8 cellular contexts compared by ENCODE assay signal in the genomic region with DNA sequence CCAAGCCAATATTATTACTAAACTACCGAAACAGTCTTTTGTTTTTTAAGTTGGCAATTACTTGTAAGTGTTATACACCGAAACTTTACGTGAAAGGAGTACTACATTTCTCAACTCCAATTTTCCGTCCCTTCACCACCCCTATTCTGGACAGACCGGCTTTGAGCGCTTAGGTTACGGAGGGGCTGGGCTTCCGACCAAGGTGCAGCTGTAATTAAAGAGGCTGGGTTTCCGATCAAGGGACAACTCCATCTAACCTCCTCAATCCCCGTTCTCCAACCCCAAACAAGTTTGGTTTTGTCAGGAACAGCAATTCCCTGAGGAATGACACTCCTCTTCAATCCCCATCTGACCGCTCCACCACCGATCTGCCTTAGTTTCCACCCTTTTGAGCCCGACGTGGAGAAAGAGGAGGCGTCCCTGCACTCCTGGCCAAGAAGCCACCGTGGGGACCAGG. TPM values are rescaled to one million over a fixed set of nuclear protein-coding genes. Genes with fewer than 3 reads are reported as not detected.
DNase-seq lines count a peak whose midpoint lies in the region; ATAC-seq and TF ChIP-seq lines count a peak whose summit lies in the region.

No MANE protein-coding gene starts in this region.

- intact Hi-C loops in activated CD4-positive, alpha-beta T cell treated with anti-CD3 and anti-CD28 coated beads for 36 hours (cut with DNase I, micrococcal nuclease), result loop anchor here (1.0 to 10.0 kb wide), 15 partner anchors 15 to 1951 kb away; a partner anchor contains a TSS

- no peaks in the 10 kb centered on the region for H3K9me3 Mint-ChIP-seq in activated CD4-positive, alpha-beta T cell treated with anti-CD3 and anti-CD28 coated beads for 36 hours (ENCODE audit: low read depth)

- H3K27ac Mint-ChIP-seq in activated CD4-positive, alpha-beta T cell treated with anti-CD3 and anti-CD28 coated beads for 36 hours, result peak overlapping the region; percentile 99

- peaks cover 31% of the 10 kb centered on the region for H3K4me1 Mint-ChIP-seq in activated CD4-positive, alpha-beta T cell treated with anti-CD3 and anti-CD28 coated beads for 36 hours

- in situ Hi-C loops in astrocyte of the cerebellum (cut with HindIII; ENCODE audit: low sequenced_read_pairs), result no loop called here

- peaks cover 32% of the 10 kb centered on the region for H3K36me3 Mint-ChIP-seq in activated CD4-positive, alpha-beta T cell treated with anti-CD3 and anti-CD28 coated beads for 36 hours (ENCODE audit: low read depth)

- H3K27me3 Mint-ChIP-seq in activated CD4-positive, alpha-beta T cell treated with anti-CD3 and anti-CD28 coated beads for 36 hours, result no peaks in the 10 kb centered on the region

- peak; percentile 31 for ATAC-seq in activated CD4-positive, alpha-beta T cell treated with anti-CD3 and anti-CD28 coated beads for 36 hours
- no peak for ATAC-seq in GM18519 (IDR thresholded peaks at IDR 0.05; ENCODE audit: low FRiP score, unreplicated experiment)

- peak; percentile 54 for DNase-seq in activated CD4-positive, alpha-beta T cell treated with anti-CD3 and anti-CD28 coated beads for 36 hours
- no peak for DNase-seq in activated CD4-positive, alpha-beta T cell treated with anti-CD3 and anti-CD28 coated beads, Interleukin-2, amount 50 U/mL, for 4 hours
- peak; percentile 56 for DNase-seq in NCI-H748 (lab: John Stamatoyannopoulos, UW; ENCODE audit: unreplicated experiment)
- no peak for DNase-seq in astrocyte of the cerebellum (ENCODE audit: low read depth)
- peak; percentile 27 for DNase-seq in iris pigment epithelial cell (ENCODE audit: low read depth)
- DNase-seq in stimulated activated CD4-positive, alpha-beta T cell treated with anti-CD3 and anti-CD28 coated beads, Interleukin-1b, Interleukin-23, amount 100 ng/mL, for 48 hours, result peak; percentile 19
- DNase-seq in NCI-H446 treated with DMSO at 0.1 percent for 48 hours (lab: John Stamatoyannopoulos, UW), result no peak

- H3K4me3 Mint-ChIP-seq in activated CD4-positive, alpha-beta T cell treated with anti-CD3 and anti-CD28 coated beads for 36 hours, result peak overlapping the region; percentile 93

- H3K4me3 ChIP-seq in astrocyte of the cerebellum (ENCODE audit: low read depth, low read length), result peak overlapping the region; percentile 92

- no peak for TF ChIP-seq CTCF in astrocyte of the cerebellum (IDR thresholded peaks at IDR 0.05; ENCODE audit: low read depth, low read length, missing control alignments)

- CTCF ChIA-PET in activated CD4-positive, alpha-beta T cell treated with anti-CD3 and anti-CD28 coated beads for 36 hours (lab: Charles Lee), result interaction anchor here (0.6 kb wide), 2 partner anchors 71 to 1148 kb away, joined by 3 read pairs; a partner anchor contains a TSS

- POLR2A ChIA-PET in activated CD4-positive, alpha-beta T cell treated with anti-CD3 and anti-CD28 coated beads for 36 hours (lab: Charles Lee), result interaction anchor here (0.9 kb wide), 1 partner anchor 71 kb away, joined by 4 read pairs; a partner anchor contains a TSS

RNA-seq across cellular contexts. Expression of a gene that starts 0.6 kb away (rescaled TPM):
- 10 to 100 TPM; 31.5 to 39.2 TPM for total RNA-seq in activated CD4-positive, alpha-beta T cell treated with anti-CD3 and anti-CD28 coated beads for 36 hours

Comparison
In these comparisons a context has a peak if more than half of its experiments do, and no peak if none do; other contexts are left out.
1. DNase-seq: peak in activated CD4-positive, alpha-beta T cell treated with anti-CD3 and anti-CD28 coated beads for 36 hours (single experiment), NCI-H748 (single experiment), iris pigment epithelial cell (single experiment) and stimulated activated CD4-positive, alpha-beta T cell treated with anti-CD3 and anti-CD28 coated beads, Interleukin-1b, Interleukin-23, amount 100 ng/mL, for 48 hours (single experiment); none in activated CD4-positive, alpha-beta T cell treated with anti-CD3 and anti-CD28 coated beads, Interleukin-2, amount 50 U/mL, for 4 hours (0 of 2), astrocyte of the cerebellum (single experiment) and NCI-H446 treated with DMSO at 0.1 percent for 48 hours (single experiment).